Comparison of ENCODE assay signal across 1 cellular context in the genomic region with DNA sequence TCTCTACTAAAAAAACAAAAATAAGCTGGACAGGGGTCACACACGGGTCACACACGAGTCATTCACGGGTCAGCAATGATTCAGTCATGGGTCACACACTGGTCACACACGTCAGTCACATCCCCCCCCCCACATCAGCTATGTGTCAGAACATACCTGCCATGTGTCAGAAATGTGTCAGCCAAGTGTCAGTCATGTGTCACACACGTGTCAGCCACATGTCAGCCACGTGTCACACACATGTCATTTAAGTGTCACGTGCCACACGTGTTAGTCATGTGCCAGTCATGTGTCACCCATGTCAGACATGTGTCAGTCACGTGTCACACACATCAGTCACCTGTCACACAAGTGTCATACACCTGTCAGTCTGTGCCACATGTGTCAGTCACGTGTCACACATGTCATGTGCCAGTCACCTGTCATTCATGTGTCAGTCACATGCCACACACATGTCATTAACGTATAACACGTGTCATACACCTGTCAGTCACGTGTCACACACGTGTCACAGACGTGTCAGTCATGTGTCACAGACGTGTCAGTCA.
TF ChIP-seq lines count a peak whose summit lies in the region.

No MANE protein-coding gene starts in this region.

TF ChIP-seq in GM12878, 131 proteins besides CTCF, POLR2A, EP300 and RAD21:
- TF ChIP-seq, protein P1, sequence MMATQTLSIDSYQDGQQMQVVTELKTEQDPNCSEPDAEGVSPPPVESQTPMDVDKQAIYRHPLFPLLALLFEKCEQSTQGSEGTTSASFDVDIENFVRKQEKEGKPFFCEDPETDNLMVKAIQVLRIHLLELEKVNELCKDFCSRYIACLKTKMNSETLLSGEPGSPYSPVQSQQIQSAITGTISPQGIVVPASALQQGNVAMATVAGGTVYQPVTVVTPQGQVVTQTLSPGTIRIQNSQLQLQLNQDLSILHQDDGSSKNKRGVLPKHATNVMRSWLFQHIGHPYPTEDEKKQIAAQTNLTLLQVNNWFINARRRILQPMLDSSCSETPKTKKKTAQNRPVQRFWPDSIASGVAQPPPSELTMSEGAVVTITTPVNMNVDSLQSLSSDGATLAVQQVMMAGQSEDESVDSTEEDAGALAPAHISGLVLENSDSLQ (IDR thresholded peaks at IDR 0.05), result peak; percentile 87
- TF ChIP-seq BHLHE40 (IDR thresholded peaks at IDR 0.05; ENCODE audit: borderline replicate concordance in 1 of 2, low read depth in 2 of 2, low read length in 1 of 2), result peak in 1 of 2 experiments; percentile 84; a peak in 3 of 4 replicates
- peak; percentile 35 for TF ChIP-seq MEF2B (IDR thresholded peaks at IDR 0.05; ENCODE audit: partially characterized antibody, poor library complexity, severe bottlenecking)
- TF ChIP-seq, protein P2, sequence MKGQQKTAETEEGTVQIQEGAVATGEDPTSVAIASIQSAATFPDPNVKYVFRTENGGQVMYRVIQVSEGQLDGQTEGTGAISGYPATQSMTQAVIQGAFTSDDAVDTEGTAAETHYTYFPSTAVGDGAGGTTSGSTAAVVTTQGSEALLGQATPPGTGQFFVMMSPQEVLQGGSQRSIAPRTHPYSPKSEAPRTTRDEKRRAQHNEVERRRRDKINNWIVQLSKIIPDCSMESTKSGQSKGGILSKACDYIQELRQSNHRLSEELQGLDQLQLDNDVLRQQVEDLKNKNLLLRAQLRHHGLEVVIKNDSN (IDR thresholded peaks at IDR 0.05; ENCODE audit: borderline replicate concordance, extremely low read length, insufficient read depth, low read depth, low read length), result peak; percentile 50
- TF ChIP-seq, protein P3, sequence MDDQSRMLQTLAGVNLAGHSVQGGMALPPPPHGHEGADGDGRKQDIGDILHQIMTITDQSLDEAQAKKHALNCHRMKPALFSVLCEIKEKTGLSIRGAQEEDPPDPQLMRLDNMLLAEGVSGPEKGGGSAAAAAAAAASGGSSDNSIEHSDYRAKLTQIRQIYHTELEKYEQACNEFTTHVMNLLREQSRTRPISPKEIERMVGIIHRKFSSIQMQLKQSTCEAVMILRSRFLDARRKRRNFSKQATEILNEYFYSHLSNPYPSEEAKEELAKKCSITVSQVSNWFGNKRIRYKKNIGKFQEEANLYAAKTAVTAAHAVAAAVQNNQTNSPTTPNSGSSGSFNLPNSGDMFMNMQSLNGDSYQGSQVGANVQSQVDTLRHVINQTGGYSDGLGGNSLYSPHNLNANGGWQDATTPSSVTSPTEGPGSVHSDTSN (IDR thresholded peaks at IDR 0.05; ENCODE audit: insufficient replicate concordance, low read depth, low read length), result peak; percentile 67
- TF ChIP-seq, protein P4, sequence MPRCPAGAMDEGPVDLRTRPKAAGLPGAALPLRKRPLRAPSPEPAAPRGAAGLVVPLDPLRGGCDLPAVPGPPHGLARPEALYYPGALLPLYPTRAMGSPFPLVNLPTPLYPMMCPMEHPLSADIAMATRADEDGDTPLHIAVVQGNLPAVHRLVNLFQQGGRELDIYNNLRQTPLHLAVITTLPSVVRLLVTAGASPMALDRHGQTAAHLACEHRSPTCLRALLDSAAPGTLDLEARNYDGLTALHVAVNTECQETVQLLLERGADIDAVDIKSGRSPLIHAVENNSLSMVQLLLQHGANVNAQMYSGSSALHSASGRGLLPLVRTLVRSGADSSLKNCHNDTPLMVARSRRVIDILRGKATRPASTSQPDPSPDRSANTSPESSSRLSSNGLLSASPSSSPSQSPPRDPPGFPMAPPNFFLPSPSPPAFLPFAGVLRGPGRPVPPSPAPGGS (IDR thresholded peaks at IDR 0.05; ENCODE audit: borderline replicate concordance, insufficient read depth, low read depth, low read length, poor library complexity, severe bottlenecking), result peak; percentile 96
- TF ChIP-seq TCF3 (IDR thresholded peaks at IDR 0.05; ENCODE audit: borderline replicate concordance, insufficient read depth, low read depth, low read length), result 0 out of 2 replicates have a peak, but pooled peaks have one; percentile 60
- TF ChIP-seq PAX5 (IDR thresholded peaks at IDR 0.05; ENCODE audit: borderline replicate concordance, low read depth, low read length), result no peak
- no peak for TF ChIP-seq GATAD2B (conservative IDR thresholded peaks at IDR 0.05; ENCODE audit: low read depth)
- no peak for TF ChIP-seq EGR1 (IDR thresholded peaks at IDR 0.05; ENCODE audit: borderline replicate concordance in 1 of 2, low read depth in 2 of 2, low read length in 2 of 2)
- peak; percentile 75 for TF ChIP-seq RAD51 (IDR thresholded peaks at IDR 0.05)
